Comparison of ENCODE assay signal across 2 cellular contexts in the genomic region with DNA sequence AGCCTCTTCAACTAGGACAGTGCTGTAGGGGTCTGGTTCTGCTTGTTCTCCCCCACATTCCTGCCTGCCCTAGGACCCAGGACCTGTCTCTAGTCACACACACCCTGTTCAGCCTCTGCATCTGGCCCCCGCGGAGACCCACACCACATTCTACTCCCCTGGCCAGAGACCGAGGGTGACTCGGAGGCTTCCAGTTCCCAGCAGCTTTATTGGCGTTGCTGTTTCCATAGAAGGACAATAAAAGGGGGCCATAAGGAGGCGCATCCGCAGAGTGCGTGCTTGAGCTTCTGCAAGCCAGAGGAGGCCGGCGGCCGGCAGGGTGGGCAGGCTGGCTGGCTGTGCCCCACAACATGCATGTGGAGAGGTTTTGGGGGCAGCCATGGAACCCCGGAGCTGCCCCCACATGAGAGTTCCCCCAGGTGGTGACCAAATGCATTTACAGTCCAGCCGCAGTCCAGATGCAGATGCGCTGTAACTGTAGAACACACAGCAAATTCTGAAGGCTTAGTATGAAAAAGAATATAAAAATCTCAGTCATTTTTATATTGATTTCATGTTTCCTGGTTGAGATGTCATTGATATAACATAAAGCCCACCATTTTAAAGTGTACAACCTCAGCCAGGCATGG.
TF ChIP-seq lines count a peak whose summit lies in the region.

No MANE protein-coding gene starts in this region.

TF ChIP-seq in HCT116, 20 proteins besides CTCF, POLR2A, EP300 and RAD21:
- TF ChIP-seq SRF (IDR thresholded peaks at IDR 0.05; ENCODE audit: low read depth) (no peak), TCF7L2 (IDR thresholded peaks at IDR 0.05; ENCODE audit: borderline replicate concordance, extremely low read depth, insufficient read depth, insufficient read length) (no peak), EZH2phosphoT487 (IDR thresholded peaks at IDR 0.05; ENCODE audit: borderline replicate concordance) (no peak), YY1 (IDR thresholded peaks at IDR 0.05; ENCODE audit: extremely low read depth, insufficient replicate concordance, low read depth, low read length) (no peak), ZFX (IDR thresholded peaks at IDR 0.05) (no peak)

TF ChIP-seq in H1, 55 proteins besides CTCF, POLR2A, EP300 and RAD21:
- TF ChIP-seq SUZ12 (IDR thresholded peaks at IDR 0.05; ENCODE audit: low read length): no peak
- TF ChIP-seq TCF12 (IDR thresholded peaks at IDR 0.05; ENCODE audit: low read depth, low read length): no peak
- TF ChIP-seq ZNF274 (IDR thresholded peaks at IDR 0.05; ENCODE audit: borderline replicate concordance, extremely low read depth, low read length): no peak
- TF ChIP-seq SIX5 (IDR thresholded peaks at IDR 0.05; ENCODE audit: low read depth, low read length): no peak
- TF ChIP-seq JUN (IDR thresholded peaks at IDR 0.05; ENCODE audit: low read depth, low read length): no peak
- TF ChIP-seq HDAC6 (IDR thresholded peaks at IDR 0.05; ENCODE audit: low read depth, low read length): no peak
- no peak for TF ChIP-seq EZH2 (IDR thresholded peaks at IDR 0.05; ENCODE audit: low read depth, low read length, severe bottlenecking)
- no peak for TF ChIP-seq TAF1 (IDR thresholded peaks at IDR 0.05; ENCODE audit: low read depth, low read length)
- TF ChIP-seq HDAC2 (IDR thresholded peaks at IDR 0.05; ENCODE audit: borderline replicate concordance in 1 of 2, low read depth in 2 of 2, low read length in 2 of 2): no peak
- no peak for TF ChIP-seq CBX5 (IDR thresholded peaks at IDR 0.05; ENCODE audit: low read depth, low read length)
